8 cellular contexts compared by ENCODE assay signal in genomic region chr9:129023036-129023907, GRCh38. TPM values are rescaled to one million over a fixed set of nuclear protein-coding genes. Genes with fewer than 3 reads are reported as not detected.
DNase-seq lines count a peak whose midpoint lies in the region; ATAC-seq and TF ChIP-seq lines count a peak whose summit lies in the region.

No MANE protein-coding gene starts in this region.

- H3K9me3 Mint-ChIP-seq in activated CD4-positive, alpha-beta T cell treated with anti-CD3 and anti-CD28 coated beads, Interleukin-2, amount 10 ng/mL, durations not matched to agents 24 days and 14 days, result no peaks in the 10 kb centered on the region

- H3K27ac Mint-ChIP-seq in activated CD4-positive, alpha-beta T cell treated with anti-CD3 and anti-CD28 coated beads, Interleukin-2, amount 10 ng/mL, durations not matched to agents 24 days and 14 days, result no peak overlapping the region

- H3K4me3 ChIP-seq in fibroblast of pulmonary artery (replicated peaks; ENCODE audit: low read depth, low read length), result no peak overlapping the region
- no peak overlapping the region for H3K4me3 ChIP-seq in skeletal muscle cell (ENCODE audit: low read depth, low read length)

- ATAC-seq in HG02970 (IDR thresholded peaks at IDR 0.05; ENCODE audit: low FRiP score, unreplicated experiment) (no peak), HG02870 (IDR thresholded peaks at IDR 0.05; ENCODE audit: unreplicated experiment) (no peak), GM21381 (IDR thresholded peaks at IDR 0.05; ENCODE audit: unreplicated experiment) (no peak)

- H3K36me3 Mint-ChIP-seq in activated CD4-positive, alpha-beta T cell treated with anti-CD3 and anti-CD28 coated beads, Interleukin-2, amount 10 ng/mL, durations not matched to agents 24 days and 14 days (ENCODE audit: low read depth), result peaks cover 3% of the 10 kb centered on the region

- CTCF ChIA-PET in RWPE1 (lab: Yijun Ruan, JAX), result interaction anchor here (1.0 kb wide), 1 partner anchor 15 kb away, joined by 3 read pairs; no protein-coding TSS in a partner anchor

- intact Hi-C loops in activated CD4-positive, alpha-beta T cell treated with anti-CD3 and anti-CD28 coated beads, Interleukin-2, amount 10 ng/mL, durations not matched to agents 24 days and 14 days (cut with micrococcal nuclease), result no loop called here

- POLR2A ChIA-PET in RWPE1 (lab: Yijun Ruan, JAX; ENCODE audit: low non-redundant PET), result no interaction called here

- peaks cover 24% of the 10 kb centered on the region for H3K4me1 Mint-ChIP-seq in activated CD4-positive, alpha-beta T cell treated with anti-CD3 and anti-CD28 coated beads, Interleukin-2, amount 10 ng/mL, durations not matched to agents 24 days and 14 days

- DNase-seq in H4 (ENCODE audit: low spot score) (peak; percentile 79), RWPE1 (ENCODE audit: low spot score) (peak; percentile 63), fibroblast of pulmonary artery (ENCODE audit: low read depth) (peak; percentile 62), skeletal muscle cell (ENCODE audit: low read depth) (peak; percentile 54)
- DNase-seq in activated CD4-positive, alpha-beta T cell treated with anti-CD3 and anti-CD28 coated beads, Interleukin-2, amount 10 ng/mL, durations not matched to agents 24 days and 14 days, result no peak

- no peaks in the 10 kb centered on the region for H3K27me3 Mint-ChIP-seq in activated CD4-positive, alpha-beta T cell treated with anti-CD3 and anti-CD28 coated beads, Interleukin-2, amount 10 ng/mL, durations not matched to agents 24 days and 14 days

- no peak overlapping the region for H3K4me3 Mint-ChIP-seq in activated CD4-positive, alpha-beta T cell treated with anti-CD3 and anti-CD28 coated beads, Interleukin-2, amount 10 ng/mL, durations not matched to agents 24 days and 14 days

- peak overlapping the region; percentile 79 for H3K27ac ChIP-seq in RWPE1

- TF ChIP-seq CTCF in RWPE1 (conservative IDR thresholded peaks at IDR 0.05; ENCODE audit: low read depth) (no peak), fibroblast of pulmonary artery (IDR thresholded peaks at IDR 0.05; ENCODE audit: low read length, missing control alignments) (no peak)

RNA-seq across cellular contexts. Expression of gene SH3GLB2, which starts 4.9 kb away (rescaled TPM):
- 14.0 and 17.2 TPM in 2 replicates for total RNA-seq in H4 (2014; rRNA removed; shearing (Covaris generic))
- 69.6 and 73.9 TPM in 2 replicates for total RNA-seq in activated CD4-positive, alpha-beta T cell treated with anti-CD3 and anti-CD28 coated beads, Interleukin-2, amount 10 ng/mL, durations not matched to agents 24 days and 14 days

RNA-seq across cellular contexts. Expression of gene MIGA2, which starts 13.2 kb away (rescaled TPM):
- total RNA-seq in H4 (2014; rRNA removed; shearing (Covaris generic)), result 9.3 and 18.2 TPM in 2 replicates
- 43.3 and 44.3 TPM in 2 replicates for total RNA-seq in activated CD4-positive, alpha-beta T cell treated with anti-CD3 and anti-CD28 coated beads, Interleukin-2, amount 10 ng/mL, durations not matched to agents 24 days and 14 days

RNA-seq across cellular contexts. Expression of gene DOLPP1, which starts 57.6 kb away (rescaled TPM):
- 17.1 and 17.5 TPM in 2 replicates for total RNA-seq in H4 (2014; rRNA removed; shearing (Covaris generic))
- 24.7 and 24.8 TPM in 2 replicates for total RNA-seq in activated CD4-positive, alpha-beta T cell treated with anti-CD3 and anti-CD28 coated beads, Interleukin-2, amount 10 ng/mL, durations not matched to agents 24 days and 14 days
